12 cellular contexts compared by ENCODE assay signal in the genomic region with DNA sequence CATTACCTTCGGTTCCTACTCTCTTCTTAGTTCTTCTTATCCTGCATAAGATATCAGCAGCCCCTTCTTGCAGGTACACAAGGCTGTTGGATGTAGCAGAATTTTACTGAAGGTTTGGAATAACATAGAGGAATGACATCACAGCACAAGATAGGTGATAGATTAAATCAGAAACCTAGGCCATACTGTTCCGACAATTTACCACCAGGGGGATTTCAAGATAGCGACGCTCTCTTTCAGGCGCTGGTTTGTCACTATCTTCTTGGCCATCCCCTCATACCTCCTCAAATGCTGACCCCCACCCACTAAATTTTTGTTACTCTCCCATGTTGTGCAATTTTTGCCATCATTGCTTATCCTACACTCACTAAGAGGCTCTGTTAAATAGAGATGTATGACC. TPM values are rescaled to one million over a fixed set of nuclear protein-coding genes. Genes with fewer than 3 reads are reported as not detected.
A peak's percentile ranks its signal among the peaks of the same experiment; 100 is the strongest.
DNase-seq lines count a peak whose midpoint lies in the region; ATAC-seq and TF ChIP-seq lines count a peak whose summit lies in the region.
"Had no signal": no experiment of that assay in that cellular context is flagged by ENCODE, and none has a peak within 500 bp of the region (broad histone marks: within the 10 kb centered on the region; RNA-seq: fewer than 3 reads in every experiment).

No MANE protein-coding gene starts in this region.

- POLR2A ChIA-PET in MCF 10A (lab: Yijun Ruan, JAX): interaction anchor here (0.6 to 4.7 kb wide), 4 partner anchors 11 to 37 kb away, joined by 3 to 46 read pairs (median 4); a partner anchor contains a TSS
- POLR2A ChIA-PET in OCI-LY7 (lab: Charles Lee): interaction anchor here (0.8 kb wide), 1 partner anchor 20 kb away, joined by 3 read pairs; no protein-coding TSS in a partner anchor

- H3K27ac ChIP-seq in mammary epithelial cell (ENCODE audit: insufficient read depth, low read depth, low read length): no peak overlapping the region
- H3K27ac ChIP-seq in OCI-LY7 (ENCODE audit: low read depth, low read length, poor library complexity, severe bottlenecking): no peak overlapping the region
- H3K27ac ChIP-seq in sigmoid colon: no peak overlapping the region

- H3K79me2 ChIP-seq in mammary epithelial cell (ENCODE audit: insufficient read depth, low read length) (no peaks in the 10 kb centered on the region), OCI-LY7 (ENCODE audit: insufficient read depth, low read depth, low read length) (no peaks in the 10 kb centered on the region)

- peaks cover 9% of the 10 kb centered on the region for H3K27me3 ChIP-seq in mammary epithelial cell (ENCODE audit: insufficient read depth, low read length)
- peaks cover 0 to 50% (median 2%) of the 10 kb centered on the region in 3 donors for H3K27me3 ChIP-seq in sigmoid colon

- H3K27ac Mint-ChIP-seq in MCF 10A (ENCODE audit: low read depth, unreplicated experiment) (peak overlapping the region; percentile 66), type B pancreatic cell (no peak overlapping the region)
- H3K27ac Mint-ChIP-seq: T-helper 1 cell treated with Interleukin-12 subunit alpha and Interleukin-12 subunit beta and Interleukin-4 antibody, amounts not matched to agents 30 μg/mL and 1 μg/mL, for 36 hours had no signal

- in situ Hi-C loops in mammary epithelial cell (cut with MboI; ENCODE audit: low sequenced_read_pairs in 2 of 2): no loop called here

- CTCF ChIA-PET in MCF 10A (lab: Yijun Ruan, JAX): interaction anchor here (0.6 to 1.2 kb wide), 3 partner anchors 78 to 158 kb away, joined by 3 to 4 read pairs (median 3); no protein-coding TSS in a partner anchor
- CTCF ChIA-PET in mammary epithelial cell (lab: Charles Lee; ENCODE audit: low non-redundant PET): no interaction called here
- CTCF ChIA-PET in OCI-LY7 (lab: Charles Lee; ENCODE audit: unreplicated experiment): no interaction called here

- no TSS peak for BruUV-seq in MCF 10A (replicated peaks; lab: Mats Ljungman, UMichigan)
- BruUV-seq in mammary epithelial cell (replicated peaks; lab: Mats Ljungman, UMichigan): no TSS peak
- BruUV-seq in OCI-LY7 (replicated peaks; lab: Mats Ljungman, UMichigan): no TSS peak

- H4K20me1 ChIP-seq in mammary epithelial cell (ENCODE audit: insufficient read depth, low read length) (no peaks in the 10 kb centered on the region), OCI-LY7 (ENCODE audit: insufficient read depth, low read length) (no peaks in the 10 kb centered on the region)

- TF ChIP-seq EP300 in sigmoid colon (IDR thresholded peaks at IDR 0.05): no peak

- H3K4me2 ChIP-seq in mammary epithelial cell (ENCODE audit: insufficient read depth, low read depth, low read length) (no peak overlapping the region), OCI-LY7 (ENCODE audit: low read length) (no peak overlapping the region)

- DNase-seq in MCF 10A (ENCODE audit: unreplicated experiment): no peak
- DNase-seq in mammary epithelial cell: no peak
- DNase-seq in OCI-LY7 (ENCODE audit: low spot score): no peak
- no peak for DNase-seq in fibroblast of mammary gland (ENCODE audit: low read depth)
- no peak for DNase-seq in type B pancreatic cell (ENCODE audit: extremely low spot score, unreplicated experiment)
- DNase-seq in sigmoid colon: no peak
- DNase-seq in NCI-H1694 treated with DMSO at 0.1 percent for 48 hours (lab: John Stamatoyannopoulos, UW): no peak
- DNase-seq: activated T-cell treated with anti-CD3 and anti-CD28 coated beads, Interleukin-2, amount 50 U/mL, for 48 hours; Calu3 had no signal

- H3K9me3 ChIP-seq in mammary epithelial cell (replicated peaks; ENCODE audit: insufficient read depth, low read length): no peaks in the 10 kb centered on the region
- H3K9me3 ChIP-seq in OCI-LY7 (ENCODE audit: low read length): no peaks in the 10 kb centered on the region
- H3K9me3 ChIP-seq in sigmoid colon: no peaks in the 10 kb centered on the region

- no peaks in the 10 kb centered on the region for H3K9me3 Mint-ChIP-seq in MCF 10A (ENCODE audit: unreplicated experiment)
- H3K9me3 Mint-ChIP-seq in type B pancreatic cell: no peaks in the 10 kb centered on the region

- intact Hi-C loops in MCF 10A (cut with micrococcal nuclease) (no loop called here), mammary epithelial cell (cut with micrococcal nuclease) (no loop called here), OCI-LY7 (cut with micrococcal nuclease; ENCODE audit: unreplicated experiment) (loop anchor here (10.0 kb wide), 1 partner anchor 679 kb away; no protein-coding TSS in a partner anchor), sigmoid colon (cut with DNase I) (no loop called here)

- TF ChIP-seq CTCF in MCF 10A (IDR thresholded peaks at IDR 0.05; ENCODE audit: unreplicated experiment): no peak
- TF ChIP-seq CTCF in mammary epithelial cell (conservative IDR thresholded peaks at IDR 0.05 in 1 of 2, IDR thresholded peaks at IDR 0.05 in 1 of 2; ENCODE audit: extremely low read depth in 1 of 2, insufficient read depth in 1 of 2, low read depth in 1 of 2, low read length in 2 of 2): peak in 1 of 2 donors; percentile 4
- TF ChIP-seq CTCF in OCI-LY7 (conservative IDR thresholded peaks at IDR 0.05; ENCODE audit: low read length): peak; percentile 58
- peak; percentile 31 for TF ChIP-seq CTCF in fibroblast of mammary gland (conservative IDR thresholded peaks at IDR 0.05; ENCODE audit: control insufficient read depth, insufficient read depth, low read depth, low read length)
- TF ChIP-seq CTCF in type B pancreatic cell (conservative IDR thresholded peaks at IDR 0.05): peak; percentile 67
- TF ChIP-seq CTCF in sigmoid colon (IDR thresholded peaks at IDR 0.05): no peak

- H3K4me1 Mint-ChIP-seq in MCF 10A (ENCODE audit: insufficient read depth, unreplicated experiment) (peaks cover 26% of the 10 kb centered on the region), type B pancreatic cell (ENCODE audit: unreplicated experiment) (peaks cover 14% of the 10 kb centered on the region)

- no peak for TF ChIP-seq POLR2A in sigmoid colon (IDR thresholded peaks at IDR 0.05)

- peaks cover 24% of the 10 kb centered on the region for H3K4me1 ChIP-seq in mammary epithelial cell (ENCODE audit: insufficient read depth, low read length)
- H3K4me1 ChIP-seq in OCI-LY7 (ENCODE audit: insufficient read depth, low read length, poor library complexity, severe bottlenecking): peaks cover 22% of the 10 kb centered on the region
- H3K4me1 ChIP-seq in sigmoid colon: peaks cover 0 to 18% (median 10%) of the 10 kb centered on the region in 4 donors

- H3K36me3 Mint-ChIP-seq in MCF 10A (ENCODE audit: insufficient read depth, unreplicated experiment) (no peaks in the 10 kb centered on the region), type B pancreatic cell (no peaks in the 10 kb centered on the region)

- dilution Hi-C loops in mammary epithelial cell (cut with HindIII; ENCODE audit: low sequenced_read_pairs): no loop called here

- H3K9ac ChIP-seq in mammary epithelial cell (ENCODE audit: insufficient read depth, low read length): no peak overlapping the region

- H3K9me2 ChIP-seq in OCI-LY7 (ENCODE audit: insufficient read depth, low read length): no peaks in the 10 kb centered on the region

- no peak for ATAC-seq in HG02938 (IDR thresholded peaks at IDR 0.05; ENCODE audit: unreplicated experiment)

- no peak overlapping the region for H2AFZ ChIP-seq in mammary epithelial cell (ENCODE audit: low read depth, low read length)
- no peak overlapping the region for H2AFZ ChIP-seq in OCI-LY7 (ENCODE audit: low read length)

- WGBS in mammary epithelial cell (ENCODE audit: low coverage, missing lambda C conversion rate): 91% methylated on average over 5 of the region's 5 CpGs
- 86 to 93% methylated on average over 5 of the region's 5 CpGs for WGBS in sigmoid colon, 2 donors

- H3K4me3 ChIP-seq in mammary epithelial cell (replicated peaks in 1 of 3; ENCODE audit: insufficient read depth in 1 of 3, low read depth in 2 of 3, low read length in 3 of 3) (no peak overlapping the region), OCI-LY7 (ENCODE audit: low read depth, low read length, poor library complexity, severe bottlenecking) (no peak overlapping the region), fibroblast of mammary gland (ENCODE audit: control insufficient read depth, low read depth, low read length) (no peak overlapping the region), sigmoid colon (no peak overlapping the region)

- H3K27me3 Mint-ChIP-seq in MCF 10A (ENCODE audit: insufficient read depth, unreplicated experiment) (peaks cover 35% of the 10 kb centered on the region), type B pancreatic cell (peaks cover 67% of the 10 kb centered on the region)

- H3K4me3 Mint-ChIP-seq in MCF 10A (ENCODE audit: unreplicated experiment): no peak overlapping the region
- no peak overlapping the region for H3K4me3 Mint-ChIP-seq in type B pancreatic cell
- H3K4me3 Mint-ChIP-seq: T-helper 1 cell treated with Interleukin-12 subunit alpha and Interleukin-12 subunit beta and Interleukin-4 antibody, amounts not matched to agents 30 μg/mL and 1 μg/mL, for 36 hours had no signal

- H3K36me3 ChIP-seq in mammary epithelial cell (ENCODE audit: insufficient read depth, low read length) (no peaks in the 10 kb centered on the region), OCI-LY7 (ENCODE audit: insufficient read depth, low read length) (no peaks in the 10 kb centered on the region), sigmoid colon (no peaks in the 10 kb centered on the region)

RNA-seq across cellular contexts. Expression of a gene that starts 3.5 kb away (rescaled TPM):
- 0.22 and 0.28 TPM in 2 replicates for total RNA-seq in MCF 10A (2022)
- not detected for total RNA-seq in mammary epithelial cell
- polyA plus RNA-seq in mammary epithelial cell: 0.08 TPM
- not detected for polyA minus RNA-seq in mammary epithelial cell
- total RNA-seq in OCI-LY7 (2014; rRNA removed; shearing (Covaris generic)): 10.3 and 10.4 TPM in 2 replicates
- 7.3 and 8.6 TPM in 2 replicates for total RNA-seq in OCI-LY7 (2022)
- 0.83 and 0.97 TPM in 2 replicates for total RNA-seq in type B pancreatic cell (ENCODE audit: low replicate concordance)
- 1 to 10 TPM in 2 of 4 donors, under 1 TPM in 2; 0.49 to 1.9 (median 0.94) TPM for total RNA-seq in sigmoid colon
- polyA plus RNA-seq in sigmoid colon: 10 to 100 TPM in 1 of 3 donors, 1 to 10 TPM in 2; 1.4 to 16.7 (median 6.0) TPM
- total RNA-seq: pulmonary artery endothelial cell had no signal

RNA-seq across cellular contexts. Expression of a gene that starts 20.9 kb away (rescaled TPM):
- total RNA-seq in MCF 10A (2022) (5.8 and 8.9 TPM in 2 replicates), mammary epithelial cell (10 to 100 TPM; 11.4 to 14.2 TPM), OCI-LY7 (2022) (21.5 and 21.9 TPM in 2 replicates), type B pancreatic cell (ENCODE audit: low replicate concordance) (20.2 and 31.1 TPM in 2 replicates), sigmoid colon (10 to 100 TPM in 3 of 4 donors, 1 to 10 TPM in 1; 10.0 to 43.2 (median 15.1) TPM)
- polyA plus RNA-seq in mammary epithelial cell (4.3 TPM), sigmoid colon (1 to 10 TPM; 5.3 to 6.0 (median 6.0) TPM)
- polyA minus RNA-seq in mammary epithelial cell: 14.1 TPM
- 14.7 and 16.5 TPM in 2 replicates for total RNA-seq in OCI-LY7 (2014; rRNA removed; shearing (Covaris generic))

Comparison
In these comparisons a context has a peak if more than half of its experiments do, and no peak if none do; other contexts are left out.
1. CTCF ChIP-seq: peak in OCI-LY7 (single experiment), fibroblast of mammary gland (single experiment) and type B pancreatic cell (single experiment); none in MCF 10A (single experiment) and sigmoid colon (0 of 4).